Comparison of ENCODE assay signal across 1 cellular context in the genomic region with DNA sequence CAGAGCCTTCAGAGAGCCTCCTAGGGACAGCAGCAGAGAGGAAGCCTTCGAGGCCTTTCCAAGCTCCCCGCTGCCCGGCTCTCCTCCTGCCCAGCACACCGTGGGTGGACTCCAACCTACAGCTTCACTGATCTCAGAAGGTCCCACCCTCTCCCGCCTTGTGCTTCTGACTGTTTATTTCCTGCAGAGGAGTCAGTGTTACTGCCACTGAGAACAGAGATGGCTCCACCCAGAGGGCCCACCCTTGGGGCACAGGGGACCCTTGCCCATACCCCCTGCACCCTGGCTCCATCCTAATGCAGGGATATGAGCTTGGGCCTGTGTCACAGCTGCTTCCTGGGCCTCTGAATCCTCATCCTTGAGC.
TF ChIP-seq lines count a peak whose summit lies in the region.

No MANE protein-coding gene starts in this region.

TF ChIP-seq in IMR-90, 13 proteins besides CTCF, POLR2A, EP300 and RAD21 (continued from another document):
- TF ChIP-seq MAFK (IDR thresholded peaks at IDR 0.05; ENCODE audit: low read depth, low read length) (no peak), CEBPB (IDR thresholded peaks at IDR 0.05; ENCODE audit: low read depth, low read length) (no peak), NFE2L2 (IDR thresholded peaks at IDR 0.05; ENCODE audit: low read depth, low read length) (no peak), SMC3 (IDR thresholded peaks at IDR 0.05; ENCODE audit: low read depth, low read length) (no peak), FOS (IDR thresholded peaks at IDR 0.05; ENCODE audit: low read depth, low read length) (no peak), BHLHE40 (IDR thresholded peaks at IDR 0.05; ENCODE audit: low read depth, low read length) (no peak)
- TF ChIP-seq, protein P1, sequence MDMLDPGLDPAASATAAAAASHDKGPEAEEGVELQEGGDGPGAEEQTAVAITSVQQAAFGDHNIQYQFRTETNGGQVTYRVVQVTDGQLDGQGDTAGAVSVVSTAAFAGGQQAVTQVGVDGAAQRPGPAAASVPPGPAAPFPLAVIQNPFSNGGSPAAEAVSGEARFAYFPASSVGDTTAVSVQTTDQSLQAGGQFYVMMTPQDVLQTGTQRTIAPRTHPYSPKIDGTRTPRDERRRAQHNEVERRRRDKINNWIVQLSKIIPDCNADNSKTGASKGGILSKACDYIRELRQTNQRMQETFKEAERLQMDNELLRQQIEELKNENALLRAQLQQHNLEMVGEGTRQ (IDR thresholded peaks at IDR 0.05; ENCODE audit: low read depth, low read length), result no peak
- TF ChIP-seq, protein P2, sequence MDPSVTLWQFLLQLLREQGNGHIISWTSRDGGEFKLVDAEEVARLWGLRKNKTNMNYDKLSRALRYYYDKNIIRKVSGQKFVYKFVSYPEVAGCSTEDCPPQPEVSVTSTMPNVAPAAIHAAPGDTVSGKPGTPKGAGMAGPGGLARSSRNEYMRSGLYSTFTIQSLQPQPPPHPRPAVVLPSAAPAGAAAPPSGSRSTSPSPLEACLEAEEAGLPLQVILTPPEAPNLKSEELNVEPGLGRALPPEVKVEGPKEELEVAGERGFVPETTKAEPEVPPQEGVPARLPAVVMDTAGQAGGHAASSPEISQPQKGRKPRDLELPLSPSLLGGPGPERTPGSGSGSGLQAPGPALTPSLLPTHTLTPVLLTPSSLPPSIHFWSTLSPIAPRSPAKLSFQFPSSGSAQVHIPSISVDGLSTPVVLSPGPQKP (IDR thresholded peaks at IDR 0.05; ENCODE audit: borderline replicate concordance, low read depth, low read length), result no peak
